1 cellular context compared by ENCODE assay signal in genomic region chr19:46784262-46785053, GRCh38.
TF ChIP-seq lines count a peak whose summit lies in the region.

No MANE protein-coding gene starts in this region.

TF ChIP-seq in HepG2, 621 proteins besides CTCF, POLR2A, EP300 and RAD21 (continued from another document and continues in another):
- TF ChIP-seq ZNF576 (CRISPR knock-in tag; IDR thresholded peaks at IDR 0.05) (no peak), ZNF121 (CRISPR knock-in tag; IDR thresholded peaks at IDR 0.05) (0 out of 2 replicates have a peak, but pooled peaks have one; percentile 13), SNAPC2 (CRISPR knock-in tag; IDR thresholded peaks at IDR 0.05) (peak; percentile 71), ZNF703 (CRISPR knock-in tag; IDR thresholded peaks at IDR 0.05; ENCODE audit: borderline replicate concordance) (no peak), U2AF2 (IDR thresholded peaks at IDR 0.05; ENCODE audit: low read depth, low read length) (no peak), ZNF644 (CRISPR knock-in tag; IDR thresholded peaks at IDR 0.05; ENCODE audit: low read depth) (no peak), FOXC1 (CRISPR knock-in tag; IDR thresholded peaks at IDR 0.05; ENCODE audit: borderline replicate concordance) (no peak), ELF1 (CRISPR knock-in tag; IDR thresholded peaks at IDR 0.05) (peak; percentile 35; the same call in 1 of the 2 replicates), THAP11 (CRISPR knock-in tag; IDR thresholded peaks at IDR 0.05) (peak; percentile 83), SAFB2 (CRISPR knock-in tag; IDR thresholded peaks at IDR 0.05; ENCODE audit: borderline replicate concordance, low read depth) (no peak), GLMP (CRISPR knock-in tag; IDR thresholded peaks at IDR 0.05; ENCODE audit: borderline replicate concordance) (no peak), GZF1 (CRISPR knock-in tag; IDR thresholded peaks at IDR 0.05) (no peak), SIN3B (IDR thresholded peaks at IDR 0.05; ENCODE audit: low read length) (no peak), ZNF460 (CRISPR knock-in tag; IDR thresholded peaks at IDR 0.05; ENCODE audit: borderline replicate concordance) (peak; percentile 78), FOXM1 (CRISPR knock-in tag; IDR thresholded peaks at IDR 0.05) (no peak), ZNF160 (CRISPR knock-in tag; IDR thresholded peaks at IDR 0.05) (no peak; the same call in 1 of the 2 replicates), ZNF770 (CRISPR knock-in tag; IDR thresholded peaks at IDR 0.05) (no peak), ATF2 (CRISPR knock-in tag; IDR thresholded peaks at IDR 0.05) (peak; percentile 41; the same call in 1 of the 2 replicates), AGO1 (IDR thresholded peaks at IDR 0.05; ENCODE audit: low read depth, low read length, poor library complexity, severe bottlenecking) (no peak), ZNF451 (CRISPR knock-in tag; IDR thresholded peaks at IDR 0.05) (no peak), TRAFD1 (CRISPR knock-in tag; IDR thresholded peaks at IDR 0.05; ENCODE audit: borderline replicate concordance) (no peak), SMAD3 (CRISPR knock-in tag; IDR thresholded peaks at IDR 0.05) (no peak; the same call in 1 of the 2 replicates), HBP1 (CRISPR knock-in tag; IDR thresholded peaks at IDR 0.05; ENCODE audit: low read depth) (peak; percentile 83; the same call in 1 of the 2 replicates), ZNF790 (CRISPR knock-in tag; IDR thresholded peaks at IDR 0.05; ENCODE audit: borderline replicate concordance) (0 out of 2 replicates have a peak, but pooled peaks have one; percentile 42), HNRNPK (IDR thresholded peaks at IDR 0.05; ENCODE audit: low read depth, low read length, poor library complexity, severe bottlenecking) (peak; percentile 22), PLRG1 (conservative IDR thresholded peaks at IDR 0.05) (no peak), NFYB (CRISPR knock-in tag; IDR thresholded peaks at IDR 0.05) (no peak), ZNF570 (CRISPR knock-in tag; IDR thresholded peaks at IDR 0.05; ENCODE audit: borderline replicate concordance) (no peak), REPIN1 (CRISPR knock-in tag; IDR thresholded peaks at IDR 0.05; ENCODE audit: borderline replicate concordance, low read depth) (peak; percentile 46; the same call in 1 of the 2 replicates), PAWR (CRISPR knock-in tag; IDR thresholded peaks at IDR 0.05; ENCODE audit: borderline replicate concordance) (no peak), ZNF749 (CRISPR knock-in tag; IDR thresholded peaks at IDR 0.05; ENCODE audit: borderline replicate concordance) (no peak), GATAD2A (CRISPR knock-in tag; IDR thresholded peaks at IDR 0.05) (peak; percentile 78), WIZ (CRISPR knock-in tag; IDR thresholded peaks at IDR 0.05) (no peak), XBP1 (CRISPR knock-in tag; IDR thresholded peaks at IDR 0.05) (no peak), HIVEP1 (CRISPR knock-in tag; IDR thresholded peaks at IDR 0.05) (peak; percentile 80; the same call in 1 of the 2 replicates), ESRRA (CRISPR knock-in tag; IDR thresholded peaks at IDR 0.05; ENCODE audit: low read depth) (0 out of 2 replicates have a peak, but pooled peaks have one; percentile 37), ZMAT5 (CRISPR knock-in tag; IDR thresholded peaks at IDR 0.05; ENCODE audit: borderline replicate concordance, low read depth) (no peak), KMT2B (CRISPR knock-in tag; IDR thresholded peaks at IDR 0.05) (no peak), ASH2L (IDR thresholded peaks at IDR 0.05; ENCODE audit: insufficient read length, low read depth, low read length) (no peak), ZNF709 (CRISPR knock-in tag; IDR thresholded peaks at IDR 0.05) (no peak), ATF3 (CRISPR knock-in tag; IDR thresholded peaks at IDR 0.05) (0 out of 2 replicates have a peak, but pooled peaks have one; percentile 41), CAMTA2 (CRISPR knock-in tag; IDR thresholded peaks at IDR 0.05; ENCODE audit: borderline replicate concordance) (no peak), RFX3 (CRISPR knock-in tag; IDR thresholded peaks at IDR 0.05) (no peak), ZNF225 (CRISPR knock-in tag; IDR thresholded peaks at IDR 0.05) (no peak), BORCS8-MEF2B (CRISPR knock-in tag; IDR thresholded peaks at IDR 0.05) (0 out of 2 replicates have a peak, but pooled peaks have one; percentile 45), ZSCAN5A (CRISPR knock-in tag; IDR thresholded peaks at IDR 0.05; ENCODE audit: borderline replicate concordance) (no peak), FOXO4 (CRISPR knock-in tag; conservative IDR thresholded peaks at IDR 0.05) (no peak), NFATC3 (CRISPR knock-in tag; IDR thresholded peaks at IDR 0.05) (no peak), U2AF1 (optimal IDR thresholded peaks at IDR 0.05; ENCODE audit: low read depth, low read length) (no peak), CREB3 (CRISPR knock-in tag; IDR thresholded peaks at IDR 0.05) (no peak), DMAP1 (CRISPR knock-in tag; IDR thresholded peaks at IDR 0.05) (peak; percentile 82), ZFX (CRISPR knock-in tag; IDR thresholded peaks at IDR 0.05; ENCODE audit: low read depth) (peak; percentile 72), ZXDC (CRISPR knock-in tag; IDR thresholded peaks at IDR 0.05) (no peak), TSC22D2 (CRISPR knock-in tag; IDR thresholded peaks at IDR 0.05; ENCODE audit: borderline replicate concordance) (no peak), NCOA5 (CRISPR knock-in tag; IDR thresholded peaks at IDR 0.05) (no peak), REXO4 (CRISPR knock-in tag; IDR thresholded peaks at IDR 0.05; ENCODE audit: borderline replicate concordance) (no peak)
